1 cellular context compared by ENCODE assay signal in the genomic region with DNA sequence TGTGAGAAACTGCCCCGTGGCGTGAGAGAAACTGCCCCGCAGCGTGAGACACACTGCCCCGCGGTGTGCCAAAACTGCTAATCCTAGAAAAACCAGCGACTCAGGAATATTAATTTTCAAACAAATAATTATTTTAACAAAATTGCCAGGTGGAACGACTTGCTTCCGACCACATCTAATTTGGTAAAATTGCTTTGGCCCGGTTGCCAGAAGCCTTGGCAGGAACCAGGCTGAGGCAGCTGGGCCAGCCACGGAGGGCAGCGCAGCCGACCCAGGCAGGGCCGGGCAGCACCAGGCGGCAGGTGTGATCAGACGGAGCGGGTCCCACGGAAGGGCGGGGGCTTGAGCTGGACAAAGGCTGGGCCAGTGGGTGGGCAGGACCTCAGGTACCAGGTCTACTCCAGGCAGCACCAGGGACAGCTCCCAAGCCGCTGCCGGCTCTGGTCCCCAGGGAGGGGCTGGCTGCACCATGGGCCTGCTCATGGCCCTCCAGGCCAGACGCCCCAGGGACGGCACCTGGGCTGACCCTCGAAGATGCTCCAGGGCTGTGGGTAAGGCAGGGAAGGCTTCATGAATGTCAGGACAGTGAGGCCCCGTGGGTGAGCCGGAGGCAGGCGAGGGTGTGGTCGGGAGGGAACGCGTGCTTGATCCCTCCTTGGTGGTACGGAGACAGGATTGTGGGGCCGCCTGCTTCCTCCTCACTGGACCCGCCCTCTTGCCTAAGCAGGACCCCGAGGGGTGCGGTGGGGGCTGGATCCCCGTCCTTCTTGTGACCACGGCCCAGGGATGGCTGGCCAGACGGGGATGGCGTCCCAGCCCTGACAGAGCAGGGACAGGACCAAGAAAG.
TF ChIP-seq lines count a peak whose summit lies in the region.

No MANE protein-coding gene starts in this region.

TF ChIP-seq in WTC11, 78 proteins besides CTCF, POLR2A, EP300 and RAD21 (continues in another document):
- no peak for TF ChIP-seq ZMAT4 (CRISPR knock-in tag; IDR thresholded peaks at IDR 0.05)
- TF ChIP-seq ZNF396 (CRISPR knock-in tag; IDR thresholded peaks at IDR 0.05; ENCODE audit: borderline replicate concordance) = no peak
- TF ChIP-seq ZNF232 (CRISPR knock-in tag; IDR thresholded peaks at IDR 0.05) = peak; percentile 69; the same call in 1 of the 2 replicates
- TF ChIP-seq AFF4 (CRISPR knock-in tag; IDR thresholded peaks at IDR 0.05; ENCODE audit: borderline replicate concordance) = no peak
- TF ChIP-seq SMAD4 (CRISPR knock-in tag; IDR thresholded peaks at IDR 0.05) = 0 out of 2 replicates have a peak, but pooled peaks have one; percentile 50
- peak; percentile 55; the same call in 1 of the 2 replicates for TF ChIP-seq MYBL2 (CRISPR knock-in tag; IDR thresholded peaks at IDR 0.05)
- TF ChIP-seq NFE2L1 (CRISPR knock-in tag; IDR thresholded peaks at IDR 0.05) = peak; percentile 70
- TF ChIP-seq ZNF138 (CRISPR knock-in tag; conservative IDR thresholded peaks at IDR 0.05) = 0 out of 2 replicates have a peak, but pooled peaks have one; percentile 57
- TF ChIP-seq FOXK1 (CRISPR knock-in tag; IDR thresholded peaks at IDR 0.05) = 0 out of 2 replicates have a peak, but pooled peaks have one; percentile 25
- TF ChIP-seq ZBTB21 (CRISPR knock-in tag; IDR thresholded peaks at IDR 0.05; ENCODE audit: borderline replicate concordance) = no peak
- no peak for TF ChIP-seq ZNF281 (CRISPR knock-in tag; IDR thresholded peaks at IDR 0.05)
- peak; percentile 80 for TF ChIP-seq TP53 (CRISPR knock-in tag; IDR thresholded peaks at IDR 0.05)
- peak; percentile 75 for TF ChIP-seq FOXP1 (CRISPR knock-in tag; IDR thresholded peaks at IDR 0.05; ENCODE audit: borderline replicate concordance)
- no peak for TF ChIP-seq USF2 (CRISPR knock-in tag; IDR thresholded peaks at IDR 0.05)
- TF ChIP-seq ATF6 (CRISPR knock-in tag; IDR thresholded peaks at IDR 0.05) = no peak
- no peak for TF ChIP-seq ZNF423 (CRISPR knock-in tag; IDR thresholded peaks at IDR 0.05)
- TF ChIP-seq JAZF1 (CRISPR knock-in tag; IDR thresholded peaks at IDR 0.05) = no peak
- TF ChIP-seq PREB (CRISPR knock-in tag; IDR thresholded peaks at IDR 0.05; ENCODE audit: borderline replicate concordance) = no peak
- TF ChIP-seq SP1 (CRISPR knock-in tag; conservative IDR thresholded peaks at IDR 0.05) = peak; percentile 37; the same call in 1 of the 2 replicates
- peak; percentile 77; the same call in 1 of the 2 replicates for TF ChIP-seq ARID4B (CRISPR knock-in tag; IDR thresholded peaks at IDR 0.05; ENCODE audit: borderline replicate concordance)
- TF ChIP-seq, protein P1, sequence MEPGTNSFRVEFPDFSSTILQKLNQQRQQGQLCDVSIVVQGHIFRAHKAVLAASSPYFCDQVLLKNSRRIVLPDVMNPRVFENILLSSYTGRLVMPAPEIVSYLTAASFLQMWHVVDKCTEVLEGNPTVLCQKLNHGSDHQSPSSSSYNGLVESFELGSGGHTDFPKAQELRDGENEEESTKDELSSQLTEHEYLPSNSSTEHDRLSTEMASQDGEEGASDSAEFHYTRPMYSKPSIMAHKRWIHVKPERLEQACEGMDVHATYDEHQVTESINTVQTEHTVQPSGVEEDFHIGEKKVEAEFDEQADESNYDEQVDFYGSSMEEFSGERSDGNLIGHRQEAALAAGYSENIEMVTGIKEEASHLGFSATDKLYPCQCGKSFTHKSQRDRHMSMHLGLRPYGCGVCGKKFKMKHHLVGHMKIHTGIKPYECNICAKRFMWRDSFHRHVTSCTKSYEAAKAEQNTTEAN (CRISPR knock-in tag; IDR thresholded peaks at IDR 0.05) = no peak
- TF ChIP-seq, protein P2, sequence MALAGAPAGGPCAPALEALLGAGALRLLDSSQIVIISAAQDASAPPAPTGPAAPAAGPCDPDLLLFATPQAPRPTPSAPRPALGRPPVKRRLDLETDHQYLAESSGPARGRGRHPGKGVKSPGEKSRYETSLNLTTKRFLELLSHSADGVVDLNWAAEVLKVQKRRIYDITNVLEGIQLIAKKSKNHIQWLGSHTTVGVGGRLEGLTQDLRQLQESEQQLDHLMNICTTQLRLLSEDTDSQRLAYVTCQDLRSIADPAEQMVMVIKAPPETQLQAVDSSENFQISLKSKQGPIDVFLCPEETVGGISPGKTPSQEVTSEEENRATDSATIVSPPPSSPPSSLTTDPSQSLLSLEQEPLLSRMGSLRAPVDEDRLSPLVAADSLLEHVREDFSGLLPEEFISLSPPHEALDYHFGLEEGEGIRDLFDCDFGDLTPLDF (CRISPR knock-in tag; IDR thresholded peaks at IDR 0.05) = no peak
- TF ChIP-seq ESRRA (CRISPR knock-in tag; IDR thresholded peaks at IDR 0.05; ENCODE audit: borderline replicate concordance) = no peak
- TF ChIP-seq, protein P3, sequence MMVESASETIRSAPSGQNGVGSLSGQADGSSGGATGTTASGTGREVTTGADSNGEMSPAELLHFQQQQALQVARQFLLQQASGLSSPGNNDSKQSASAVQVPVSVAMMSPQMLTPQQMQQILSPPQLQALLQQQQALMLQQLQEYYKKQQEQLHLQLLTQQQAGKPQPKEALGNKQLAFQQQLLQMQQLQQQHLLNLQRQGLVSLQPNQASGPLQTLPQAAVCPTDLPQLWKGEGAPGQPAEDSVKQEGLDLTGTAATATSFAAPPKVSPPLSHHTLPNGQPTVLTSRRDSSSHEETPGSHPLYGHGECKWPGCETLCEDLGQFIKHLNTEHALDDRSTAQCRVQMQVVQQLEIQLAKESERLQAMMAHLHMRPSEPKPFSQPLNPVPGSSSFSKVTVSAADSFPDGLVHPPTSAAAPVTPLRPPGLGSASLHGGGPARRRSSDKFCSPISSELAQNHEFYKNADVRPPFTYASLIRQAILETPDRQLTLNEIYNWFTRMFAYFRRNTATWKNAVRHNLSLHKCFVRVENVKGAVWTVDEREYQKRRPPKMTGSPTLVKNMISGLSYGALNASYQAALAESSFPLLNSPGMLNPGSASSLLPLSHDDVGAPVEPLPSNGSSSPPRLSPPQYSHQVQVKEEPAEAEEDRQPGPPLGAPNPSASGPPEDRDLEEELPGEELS (CRISPR knock-in tag; IDR thresholded peaks at IDR 0.05) = peak; percentile 76; the same call in 1 of the 2 replicates
- TF ChIP-seq, protein P4, sequence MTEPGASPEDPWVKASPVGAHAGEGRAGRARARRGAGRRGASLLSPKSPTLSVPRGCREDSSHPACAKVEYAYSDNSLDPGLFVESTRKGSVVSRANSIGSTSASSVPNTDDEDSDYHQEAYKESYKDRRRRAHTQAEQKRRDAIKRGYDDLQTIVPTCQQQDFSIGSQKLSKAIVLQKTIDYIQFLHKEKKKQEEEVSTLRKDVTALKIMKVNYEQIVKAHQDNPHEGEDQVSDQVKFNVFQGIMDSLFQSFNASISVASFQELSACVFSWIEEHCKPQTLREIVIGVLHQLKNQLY (CRISPR knock-in tag; IDR thresholded peaks at IDR 0.05) = 0 out of 2 replicates have a peak, but pooled peaks have one; percentile 62
- TF ChIP-seq TCF7 (CRISPR knock-in tag; IDR thresholded peaks at IDR 0.05; ENCODE audit: low read depth) = 0 out of 2 replicates have a peak, but pooled peaks have one; percentile 47
